10 cellular contexts compared by ENCODE assay signal in genomic region chr2:80326214-80326613, GRCh38. TPM values are rescaled to one million over a fixed set of nuclear protein-coding genes. Genes with fewer than 3 reads are reported as not detected.
A peak's percentile ranks its signal among the peaks of the same experiment; 100 is the strongest.
DNase-seq lines count a peak whose midpoint lies in the region; ATAC-seq and TF ChIP-seq lines count a peak whose summit lies in the region.
"Had no signal": no experiment of that assay in that cellular context is flagged by ENCODE, and none has a peak within 500 bp of the region (broad histone marks: within the 10 kb centered on the region; RNA-seq: fewer than 3 reads in every experiment).

No MANE protein-coding gene starts in this region.

- H3K4me3 ChIP-seq in stomach: no peak overlapping the region

- no peak overlapping the region for H3K27ac Mint-ChIP-seq in endothelial cell (ENCODE audit: unreplicated experiment)
- H3K27ac Mint-ChIP-seq in T-helper 2 cell treated with Interferon-gamma antibody and Interleukin-4, amounts not matched to agents 5 μg/mL and 100 μg/mL, for 36 hours: no peak overlapping the region

- H3K4me1 ChIP-seq in stomach: peaks cover 0 to 8% (median 0%) of the 10 kb centered on the region in 4 donors

- no peak overlapping the region for H3K4me3 Mint-ChIP-seq in endothelial cell (ENCODE audit: unreplicated experiment)
- no peak overlapping the region for H3K4me3 Mint-ChIP-seq in T-helper 2 cell treated with Interferon-gamma antibody and Interleukin-4, amounts not matched to agents 5 μg/mL and 100 μg/mL, for 36 hours

- ATAC-seq in GM21367 (IDR thresholded peaks at IDR 0.05; ENCODE audit: unreplicated experiment): no peak

- H3K27me3 Mint-ChIP-seq in endothelial cell (ENCODE audit: unreplicated experiment): peaks cover 2% of the 10 kb centered on the region
- H3K27me3 Mint-ChIP-seq in T-helper 2 cell treated with Interferon-gamma antibody and Interleukin-4, amounts not matched to agents 5 μg/mL and 100 μg/mL, for 36 hours (ENCODE audit: low read depth): peaks cover 2% of the 10 kb centered on the region

- no peaks in the 10 kb centered on the region for H3K9me3 Mint-ChIP-seq in endothelial cell (ENCODE audit: unreplicated experiment)
- H3K9me3 Mint-ChIP-seq in T-helper 2 cell treated with Interferon-gamma antibody and Interleukin-4, amounts not matched to agents 5 μg/mL and 100 μg/mL, for 36 hours: no peaks in the 10 kb centered on the region

- peaks cover 0 to 38% (median 0%) of the 10 kb centered on the region in 3 donors for H3K27me3 ChIP-seq in stomach

- H3K36me3 ChIP-seq in stomach: no peaks in the 10 kb centered on the region

- no peak for TF ChIP-seq POLR2A in stomach (IDR thresholded peaks at IDR 0.05)

- peak; percentile 31 for DNase-seq in GM13977 (ENCODE audit: low spot score)
- peak; percentile 15 for DNase-seq in NCI-H460 (ENCODE audit: extremely low read depth, low read depth)
- DNase-seq in endothelial cell (ENCODE audit: low spot score): no peak
- DNase-seq in pons (ENCODE audit: low spot score): peak; percentile 80
- DNase-seq in stomach: no peak
- DNase-seq in T-helper 2 cell treated with Interferon-gamma antibody and Interleukin-4, amounts not matched to agents 5 μg/mL and 100 μg/mL, for 36 hours (ENCODE audit: low spot score): no peak
- DNase-seq in epidermal melanocyte (ENCODE audit: insufficient read length, low spot score): no peak
- DNase-seq: stimulated activated CD4-positive, alpha-beta T cell treated with anti-CD3 and anti-CD28 coated beads, Interleukin-2, amount 100 ng/mL, for 48 hours had no signal

- TF ChIP-seq CTCF in GM13977 (IDR thresholded peaks at IDR 0.05; ENCODE audit: extremely low read depth, insufficient read depth, missing control alignments): peak; percentile 46
- TF ChIP-seq CTCF in endothelial cell (IDR thresholded peaks at IDR 0.05; ENCODE audit: unreplicated experiment): peak; percentile 59
- no peak for TF ChIP-seq CTCF in stomach (IDR thresholded peaks at IDR 0.05)

- H3K36me3 Mint-ChIP-seq in endothelial cell (ENCODE audit: low read depth, unreplicated experiment): no peaks in the 10 kb centered on the region
- no peaks in the 10 kb centered on the region for H3K36me3 Mint-ChIP-seq in T-helper 2 cell treated with Interferon-gamma antibody and Interleukin-4, amounts not matched to agents 5 μg/mL and 100 μg/mL, for 36 hours (ENCODE audit: low read depth)

- peaks cover 5% of the 10 kb centered on the region for H3K4me1 Mint-ChIP-seq in endothelial cell (ENCODE audit: unreplicated experiment)
- no peaks in the 10 kb centered on the region for H3K4me1 Mint-ChIP-seq in T-helper 2 cell treated with Interferon-gamma antibody and Interleukin-4, amounts not matched to agents 5 μg/mL and 100 μg/mL, for 36 hours (ENCODE audit: low read depth)

- intact Hi-C loops in stomach (cut with DNase I; ENCODE audit: low total_unique reads): no loop called here

- H3K27ac ChIP-seq in stomach: no peak overlapping the region
- H3K27ac ChIP-seq: HL-60 had no signal

- H3K9me3 ChIP-seq in stomach: no peaks in the 10 kb centered on the region

- in situ Hi-C loops in GM13977 (cut with MboI; ENCODE audit: low pct_unique_long_range_greater_than_20kb, low sequenced_read_pairs, unreplicated experiment): no loop called here

- no peak for TF ChIP-seq EP300 in stomach (IDR thresholded peaks at IDR 0.05)

RNA-seq across cellular contexts. Expression of gene LRRTM1, which starts 21.7 kb away (rescaled TPM):
- total RNA-seq in NCI-H460 (2014; rRNA removed; shearing (Covaris generic)): not detected in 2 replicates
- not detected in 2 replicates for polyA plus RNA-seq in NCI-H460 (2014; cell fraction: nucleus; rRNA removed)
- total RNA-seq in endothelial cell (ENCODE audit: unreplicated experiment): not detected
- under 1 TPM in 1 of 5 donors, not detected in 4; 0.37 TPM for total RNA-seq in stomach
- polyA plus RNA-seq in stomach: under 1 TPM in 1 of 3 donors, not detected in 2; 0.33 TPM

Comparison
In these comparisons a context has a peak if more than half of its experiments do, and no peak if none do; other contexts are left out.
1. DNase-seq: peak in GM13977 (single experiment), NCI-H460 (single experiment) and pons (single experiment); none in endothelial cell (single experiment), stomach (single experiment), T-helper 2 cell treated with Interferon-gamma antibody and Interleukin-4, amounts not matched to agents 5 μg/mL and 100 μg/mL, for 36 hours (single experiment) and epidermal melanocyte (single experiment).
2. CTCF ChIP-seq: peak in GM13977 (single experiment) and endothelial cell (single experiment); none in stomach (0 of 7).